11 cellular contexts compared by ENCODE assay signal in genomic region chr9:83934569-83935275, GRCh38. TPM values are rescaled to one million over a fixed set of nuclear protein-coding genes. Genes with fewer than 3 reads are reported as not detected.
A peak's percentile ranks its signal among the peaks of the same experiment; 100 is the strongest.
DNase-seq lines count a peak whose midpoint lies in the region; ATAC-seq, FAIRE-seq and TF ChIP-seq lines count a peak whose summit lies in the region.
"Had no signal": no experiment of that assay in that cellular context is flagged by ENCODE, and none has a peak within 500 bp of the region (broad histone marks: within the 10 kb centered on the region; RNA-seq: fewer than 3 reads in every experiment).

No MANE protein-coding gene starts in this region.

- 76 to 84% (median 83%) methylated on average over 5 of the region's 5 CpGs for WGBS in heart left ventricle, 4 donors
- 73 to 79% methylated on average over 5 of the region's 5 CpGs for WGBS in upper lobe of left lung, 2 donors
- 87% methylated on average over 5 of the region's 5 CpGs for WGBS in smooth muscle cell (ENCODE audit: low lambda C conversion rate)

- H3K9me3 ChIP-seq in heart left ventricle = no peaks in the 10 kb centered on the region
- H3K9me3 ChIP-seq in left ventricle myocardium inferior (replicated peaks) = no peaks in the 10 kb centered on the region
- no peaks in the 10 kb centered on the region for H3K9me3 ChIP-seq in upper lobe of left lung
- H3K9me3 ChIP-seq in smooth muscle cell (replicated peaks; ENCODE audit: low read depth) = no peaks in the 10 kb centered on the region
- no peaks in the 10 kb centered on the region for H3K9me3 ChIP-seq in kidney (ENCODE audit: control insufficient read depth in 1 of 2, low read length in 2 of 2)
- H3K9me3 ChIP-seq: colonic mucosa had no signal

- H3K36me3 ChIP-seq in heart left ventricle = peaks cover 0 to 19% (median 11%) of the 10 kb centered on the region in 9 donors
- H3K36me3 ChIP-seq in left ventricle myocardium inferior = peaks cover 14% of the 10 kb centered on the region
- H3K36me3 ChIP-seq in upper lobe of left lung = peaks cover 0 to 12% (median 6%) of the 10 kb centered on the region in 4 donors
- H3K36me3 ChIP-seq in smooth muscle cell (ENCODE audit: low read depth) = no peaks in the 10 kb centered on the region
- H3K36me3 ChIP-seq in kidney (ENCODE audit: control insufficient read depth in 1 of 2, insufficient read depth in 2 of 2, low read length in 2 of 2) = peaks cover 2 to 4% of the 10 kb centered on the region in 2 donors
- H3K36me3 ChIP-seq: colonic mucosa had no signal

- no peaks in the 10 kb centered on the region for H4K20me1 ChIP-seq in smooth muscle cell (ENCODE audit: low read depth)

- H3K4me2 ChIP-seq in smooth muscle cell = no peak overlapping the region

- no peak overlapping the region for H3K9ac ChIP-seq in smooth muscle cell (ENCODE audit: low read depth)
- no peak overlapping the region for H3K9ac ChIP-seq in kidney (ENCODE audit: low read length in 2 of 2)

- TF ChIP-seq CTCF in heart left ventricle (IDR thresholded peaks at IDR 0.05) (no peak), left ventricle myocardium inferior (IDR thresholded peaks at IDR 0.05; ENCODE audit: borderline replicate concordance) (no peak), upper lobe of left lung (IDR thresholded peaks at IDR 0.05) (no peak), smooth muscle cell (IDR thresholded peaks at IDR 0.05; ENCODE audit: borderline replicate concordance, insufficient read depth, poor library complexity, severe bottlenecking) (no peak), kidney (IDR thresholded peaks at IDR 0.05; ENCODE audit: borderline replicate concordance, extremely low read depth, insufficient read depth) (no peak)

- no peaks in the 10 kb centered on the region for H3K79me2 ChIP-seq in smooth muscle cell (ENCODE audit: low read depth)

- FAIRE-seq in kidney (lab: Jason Lieb, UNC) = no peak
- FAIRE-seq: GM12892 had no signal

- no peaks in the 10 kb centered on the region for H3F3A ChIP-seq in smooth muscle cell (ENCODE audit: low read depth)

- H3K4me3 ChIP-seq in heart left ventricle = no peak overlapping the region
- H3K4me3 ChIP-seq in left ventricle myocardium inferior = no peak overlapping the region
- H3K4me3 ChIP-seq in upper lobe of left lung = no peak overlapping the region
- no peak overlapping the region for H3K4me3 ChIP-seq in smooth muscle cell
- H3K4me3 ChIP-seq in kidney (ENCODE audit: low read length in 2 of 2) = no peak overlapping the region
- H3K4me3 ChIP-seq: colonic mucosa had no signal

- H3K27me3 ChIP-seq in heart left ventricle = no peaks in the 10 kb centered on the region
- H3K27me3 ChIP-seq in left ventricle myocardium inferior (ENCODE audit: low read depth) = no peaks in the 10 kb centered on the region
- H3K27me3 ChIP-seq in upper lobe of left lung = no peaks in the 10 kb centered on the region
- H3K27me3 ChIP-seq in smooth muscle cell (ENCODE audit: low read depth) = no peaks in the 10 kb centered on the region
- H3K27me3 ChIP-seq: colonic mucosa had no signal

- intact Hi-C loops in heart left ventricle (cut with DNase I) (loop anchor here in 7 of 10 donors (5.0 kb wide), 4 partner anchors 238 to 383 kb away; no protein-coding TSS in a partner anchor), left ventricle myocardium inferior (cut with micrococcal nuclease) (loop anchor here (5.0 kb wide), 1 partner anchor 383 kb away; no protein-coding TSS in a partner anchor), kidney (cut with DNase I) (no loop called here)

- H3K27ac ChIP-seq in heart left ventricle (no peak overlapping the region), left ventricle myocardium inferior (replicated peaks) (no peak overlapping the region), upper lobe of left lung (peak overlapping the region in 3 of 4 donors; percentile 42 to 72 (median 53)), smooth muscle cell (ENCODE audit: low read depth) (no peak overlapping the region), kidney (ENCODE audit: low read depth in 2 of 2, low read length in 2 of 2) (no peak overlapping the region)
- H3K27ac ChIP-seq: colonic mucosa had no signal

- H3K4me1 ChIP-seq in heart left ventricle (peaks cover 0 to 38% (median 5%) of the 10 kb centered on the region in 12 donors), left ventricle myocardium inferior (peaks cover 21% of the 10 kb centered on the region), upper lobe of left lung (peaks cover 13 to 19% (median 15%) of the 10 kb centered on the region in 4 donors), smooth muscle cell (ENCODE audit: low read depth) (peaks cover 18% of the 10 kb centered on the region), kidney (ENCODE audit: control insufficient read depth in 1 of 2, insufficient read depth in 1 of 2, low read depth in 1 of 2, low read length in 2 of 2) (no peaks in the 10 kb centered on the region)
- H3K4me1 ChIP-seq: colonic mucosa had no signal

- no peak overlapping the region for H2AFZ ChIP-seq in smooth muscle cell (ENCODE audit: low read depth)

- TF ChIP-seq POLR2A in heart left ventricle (IDR thresholded peaks at IDR 0.05) (no peak), upper lobe of left lung (IDR thresholded peaks at IDR 0.05) (no peak)

- TF ChIP-seq EP300 in upper lobe of left lung (IDR thresholded peaks at IDR 0.05) = no peak

- ATAC-seq in heart left ventricle = peak in 3 of 4 donors; percentile 9 to 28 (median 22)
- ATAC-seq in upper lobe of left lung (ENCODE audit: low FRiP score in 2 of 2) = peak; percentile 37 to 42
- ATAC-seq: activated T-cell treated with anti-CD3 and anti-CD28 coated beads, Interleukin-2, amount 50 U/mL, for 4 hours had no signal

- DNase-seq in heart left ventricle = no peak
- no peak for DNase-seq in left ventricle myocardium inferior
- DNase-seq in SKM-1 treated with dmso at 0.1 percent for 144 hours (lab: John Stamatoyannopoulos, UW; ENCODE audit: unreplicated experiment) = peak; percentile 50
- DNase-seq in iris pigment epithelial cell (ENCODE audit: low read depth) = peak; percentile 90
- DNase-seq in upper lobe of left lung = no peak
- DNase-seq in smooth muscle cell (lab: John Stamatoyannopoulos, UW; ENCODE audit: unreplicated experiment) = no peak
- DNase-seq in ecto neural progenitor cell (ENCODE audit: low spot score) = no peak
- DNase-seq in kidney = no peak
- DNase-seq: activated T-cell treated with anti-CD3 and anti-CD28 coated beads, Interleukin-2, amount 50 U/mL, for 4 hours; colonic mucosa had no signal

RNA-seq across cellular contexts. Expression of gene KIF27, which starts 13.5 kb away (rescaled TPM):
- total RNA-seq in heart left ventricle = 1 to 10 TPM; 2.5 to 4.2 (median 3.2) TPM
- polyA plus RNA-seq in heart left ventricle = under 1 TPM; 0.53 to 0.62 TPM
- 4.1 TPM for total RNA-seq in left ventricle myocardium inferior
- 10 to 100 TPM in 2 of 6 donors, 1 to 10 TPM in 4; 5.3 to 32.5 (median 6.7) TPM for total RNA-seq in upper lobe of left lung
- total RNA-seq in smooth muscle cell = 3.3 and 11.0 TPM in 2 replicates
- polyA plus RNA-seq in smooth muscle cell = 1.9 and 4.4 TPM in 2 replicates
- 8.7 TPM for total RNA-seq in kidney
- 1.5 TPM for polyA plus RNA-seq in kidney (ENCODE audit: insufficient read depth, low read depth, low replicate concordance)

RNA-seq across cellular contexts. Expression of gene HNRNPK, which starts 45.3 kb away (rescaled TPM):
- 100 to 1,000 TPM; 278 to 388 (median 322) TPM for total RNA-seq in heart left ventricle
- polyA plus RNA-seq in heart left ventricle = 100 to 1,000 TPM; 127 to 294 TPM
- 261 TPM for total RNA-seq in left ventricle myocardium inferior
- 100 to 1,000 TPM; 178 to 465 (median 359) TPM for total RNA-seq in upper lobe of left lung
- total RNA-seq in smooth muscle cell = 532 and 584 TPM in 2 replicates
- polyA plus RNA-seq in smooth muscle cell = 468 and 469 TPM in 2 replicates
- total RNA-seq in kidney = 483 TPM
- polyA plus RNA-seq in kidney (ENCODE audit: insufficient read depth, low read depth, low replicate concordance) = 290 TPM

RNA-seq across cellular contexts. Expression of gene RMI1, which starts 45.9 kb away (rescaled TPM):
- total RNA-seq in heart left ventricle (1 to 10 TPM; 2.4 to 9.9 (median 5.9) TPM), left ventricle myocardium inferior (5.2 TPM), upper lobe of left lung (10 to 100 TPM in 1 of 6 donors, 1 to 10 TPM in 4, under 1 TPM in 1; 0.55 to 11.5 (median 5.8) TPM), smooth muscle cell (8.3 and 11.1 TPM in 2 replicates), kidney (6.2 TPM)
- polyA plus RNA-seq in heart left ventricle (1 to 10 TPM; 1.6 to 4.4 TPM), smooth muscle cell (3.2 and 3.6 TPM in 2 replicates), kidney (ENCODE audit: insufficient read depth, low read depth, low replicate concordance) (2.9 TPM)

Comparison
In these comparisons a context has a peak if more than half of its experiments do, and no peak if none do; other contexts are left out.
1. DNase-seq: peak in SKM-1 treated with dmso at 0.1 percent for 144 hours (single experiment) and iris pigment epithelial cell (single experiment); none in heart left ventricle (0 of 5), left ventricle myocardium inferior (single experiment), upper lobe of left lung (0 of 2), smooth muscle cell (single experiment), ecto neural progenitor cell (single experiment) and kidney (single experiment).
2. H3K27ac ChIP-seq: peak in upper lobe of left lung (3 of 4); none in heart left ventricle (0 of 12), left ventricle myocardium inferior (single experiment), smooth muscle cell (single experiment) and kidney (0 of 2).